14 cellular contexts compared by ENCODE assay signal in the genomic region with DNA sequence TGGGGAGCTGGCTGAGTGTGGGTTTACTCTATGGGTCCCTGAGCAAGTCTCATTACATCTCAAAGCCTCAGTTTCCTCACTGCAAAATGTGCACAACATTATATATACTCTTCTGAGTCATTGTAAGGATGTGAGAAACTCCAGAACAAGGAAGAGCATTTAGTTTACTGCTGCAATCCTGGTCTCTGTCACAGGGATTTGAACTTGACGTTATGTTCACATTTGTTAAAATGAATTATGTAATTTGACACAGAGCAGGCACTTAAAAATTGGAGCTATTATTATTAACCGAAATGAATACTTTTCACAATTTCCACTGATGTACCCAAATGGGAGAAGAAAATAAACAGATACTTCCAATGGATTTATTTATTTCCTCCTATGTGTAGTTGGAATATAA.
DNase-seq lines count a peak whose midpoint lies in the region; ATAC-seq and TF ChIP-seq lines count a peak whose summit lies in the region.
"Had no signal": no experiment of that assay in that cellular context is flagged by ENCODE, and none has a peak within 500 bp of the region (broad histone marks: within the 10 kb centered on the region; RNA-seq: fewer than 3 reads in every experiment).

No MANE protein-coding gene starts in this region.

- 43% methylated on average over 2 of the region's 2 CpGs for WGBS in smooth muscle cell (ENCODE audit: low lambda C conversion rate)

- peak overlapping the region; percentile 72 for H3K4me2 ChIP-seq in smooth muscle cell
- H3K4me2 ChIP-seq: BLaER1 had no signal

- no peak overlapping the region for H2AFZ ChIP-seq in smooth muscle cell (ENCODE audit: low read depth)

- ATAC-seq in left lobe of liver (no peak), HG03108 (IDR thresholded peaks at IDR 0.05; ENCODE audit: unreplicated experiment) (no peak)

- no peak for TF ChIP-seq CTCF in smooth muscle cell (IDR thresholded peaks at IDR 0.05; ENCODE audit: borderline replicate concordance, insufficient read depth, poor library complexity, severe bottlenecking)

- peaks cover 31% of the 10 kb centered on the region for H3F3A ChIP-seq in smooth muscle cell (ENCODE audit: low read depth)

- no peaks in the 10 kb centered on the region for H4K20me1 ChIP-seq in smooth muscle cell (ENCODE audit: low read depth)
- H4K20me1 ChIP-seq: BLaER1 had no signal

- H3K4me1 ChIP-seq in SJSA1 (replicated peaks) (peaks cover 61% of the 10 kb centered on the region), muscle layer of colon (ENCODE audit: insufficient read depth, low read length) (peaks cover 91% of the 10 kb centered on the region), smooth muscle cell (ENCODE audit: low read depth) (peaks cover 19% of the 10 kb centered on the region)

- H3K27ac ChIP-seq in SJSA1 (peak overlapping the region; percentile 63; the same call in 1 of the 2 replicates), caudate nucleus (ENCODE audit: low read depth, low read length) (peak overlapping the region; percentile 15), muscle layer of colon (ENCODE audit: low read depth, low read length) (peak overlapping the region; percentile 78), smooth muscle cell (ENCODE audit: low read depth) (peak overlapping the region; percentile 90)
- H3K27ac ChIP-seq: BLaER1 had no signal

- peaks cover 28% of the 10 kb centered on the region for H3K79me2 ChIP-seq in smooth muscle cell (ENCODE audit: low read depth)

- DNase-seq in SJSA1 (ENCODE audit: low read depth in 1 of 2, low spot score in 2 of 2): no peak
- no peak for DNase-seq in caudate nucleus (lab: John Stamatoyannopoulos, UW)
- no peak for DNase-seq in smooth muscle cell (lab: John Stamatoyannopoulos, UW; ENCODE audit: unreplicated experiment)
- DNase-seq in left lobe of liver (ENCODE audit: low spot score): no peak
- no peak for DNase-seq in activated naive CD4-positive, alpha-beta T cell treated with Interleukin-2 at 50 U/mL for 16 hours
- DNase-seq: DMS 273 treated with DMSO at 0.1 percent for 48 hours, NCI-H1436, NCI-H2029 treated with DMSO at 0.1 percent for 48 hours, NCI-H510A treated with DMSO at 0.1 percent for 48 hours, Peyer's patch, Right ventricle myocardium superior had no signal

- H3K27me3 ChIP-seq in SJSA1 (replicated peaks) (no peaks in the 10 kb centered on the region), muscle layer of colon (ENCODE audit: control insufficient read depth in 1 of 2, insufficient read depth in 2 of 2, low read length in 2 of 2) (no peaks in the 10 kb centered on the region), smooth muscle cell (ENCODE audit: low read depth) (no peaks in the 10 kb centered on the region)
- H3K27me3 ChIP-seq: BLaER1, Peyer's patch had no signal

- no peaks in the 10 kb centered on the region for H3K9me3 ChIP-seq in SJSA1 (replicated peaks)
- H3K9me3 ChIP-seq in muscle layer of colon (ENCODE audit: low read length): no peaks in the 10 kb centered on the region
- H3K9me3 ChIP-seq in smooth muscle cell (replicated peaks; ENCODE audit: low read depth): no peaks in the 10 kb centered on the region
- H3K9me3 ChIP-seq: BLaER1, Peyer's patch had no signal

- H3K4me3 ChIP-seq in SJSA1 (no peak overlapping the region), muscle layer of colon (ENCODE audit: low read depth in 1 of 2, low read length in 2 of 2) (no peak overlapping the region), smooth muscle cell (no peak overlapping the region)
- H3K4me3 ChIP-seq: BLaER1, Peyer's patch had no signal

- no peaks in the 10 kb centered on the region for H3K36me3 ChIP-seq in SJSA1
- no peaks in the 10 kb centered on the region for H3K36me3 ChIP-seq in muscle layer of colon (ENCODE audit: insufficient read depth, low read length)
- no peaks in the 10 kb centered on the region for H3K36me3 ChIP-seq in smooth muscle cell (ENCODE audit: low read depth)
- H3K36me3 ChIP-seq: BLaER1, Peyer's patch had no signal

- no peak overlapping the region for H3K9ac ChIP-seq in muscle layer of colon (ENCODE audit: low read length)
- H3K9ac ChIP-seq in smooth muscle cell (ENCODE audit: low read depth): peak overlapping the region; percentile 54
- H3K9ac ChIP-seq: BLaER1 had no signal

Comparison
In these comparisons a context has a peak if more than half of its experiments do, and no peak if none do; other contexts are left out.
1. H3K27ac ChIP-seq: peak in every context shown above with its lines; median percentile 90 in smooth muscle cell; 78 in muscle layer of colon; 63 in SJSA1; 15 in caudate nucleus.